ENCODE assay signal across 8 cellular contexts in genomic region chr6:144216668-144217218, GRCh38.
DNase-seq lines count a peak whose midpoint lies in the region; ATAC-seq and TF ChIP-seq lines count a peak whose summit lies in the region.

No MANE protein-coding gene starts in this region.

- H3K4me3 ChIP-seq in psoas muscle: peak overlapping the region; percentile 79

- no peaks in the 10 kb centered on the region for H3K36me3 ChIP-seq in psoas muscle (ENCODE audit: insufficient read depth in 1 of 2, low read depth in 1 of 2)

- H3K36me3 Mint-ChIP-seq in CD14-positive monocyte: peaks cover 3 to 5% of the 10 kb centered on the region in 2 donors
- peaks cover 4% of the 10 kb centered on the region for H3K36me3 Mint-ChIP-seq in glutamatergic neuron (ENCODE audit: unreplicated experiment)

- peaks cover 8% of the 10 kb centered on the region for H3K9me3 ChIP-seq in psoas muscle

- peaks cover 26% of the 10 kb centered on the region for H3K4me1 Mint-ChIP-seq in CD14-positive monocyte
- peaks cover 5% of the 10 kb centered on the region for H3K4me1 Mint-ChIP-seq in glutamatergic neuron (ENCODE audit: low read depth, unreplicated experiment)

- H3K27ac Mint-ChIP-seq in CD14-positive monocyte (peak overlapping the region; percentile 94 to 97 (median 97)), glutamatergic neuron (ENCODE audit: unreplicated experiment) (peak overlapping the region; percentile 96)

- H3K9me3 Mint-ChIP-seq in CD14-positive monocyte: peaks cover 0 to 16% (median 9%) of the 10 kb centered on the region in 7 donors
- peaks cover 18% of the 10 kb centered on the region for H3K9me3 Mint-ChIP-seq in glutamatergic neuron (ENCODE audit: unreplicated experiment)

- WGBS in psoas muscle, 3 donors: 7% methylated on average over 18 of the region's 18 CpGs

- peak overlapping the region; percentile 82 for H3K27ac ChIP-seq in psoas muscle

- DNase-seq in CD14-positive monocyte (ENCODE audit: low spot score) (peak; percentile 63), glutamatergic neuron (peak; percentile 77), psoas muscle (peak; percentile 78 to 87), NCI-H2227 (lab: John Stamatoyannopoulos, UW; ENCODE audit: unreplicated experiment) (no peak), COR-L47 (lab: John Stamatoyannopoulos, UW) (no peak)

- H3K4me3 Mint-ChIP-seq in CD14-positive monocyte (peak overlapping the region; percentile 91 to 92), glutamatergic neuron (ENCODE audit: unreplicated experiment) (peak overlapping the region; percentile 95)

- TF ChIP-seq CTCF in CD14-positive monocyte (IDR thresholded peaks at IDR 0.05) (peak; percentile 41), glutamatergic neuron (IDR thresholded peaks at IDR 0.05; ENCODE audit: partially characterized antibody, unreplicated experiment) (no peak), psoas muscle (IDR thresholded peaks at IDR 0.05) (no peak)

- intact Hi-C loops in CD14-positive monocyte (cut with micrococcal nuclease): loop anchor here (5.0 kb wide), 5 partner anchors 44 to 119 kb away; partner anchors contain the start of genes SF3B5 (in 1 of the 2) and STX11 (in 1 of the 2)
- intact Hi-C loops in psoas muscle (cut with DNase I): loop anchor here (1.0 to 10.0 kb wide), 8 partner anchors 50 to 266 kb away; partner anchors contain the start of genes UTRN (in 2 of the 2), SF3B5 (in 1 of the 2) and STX11 (in 1 of the 2)

- no peaks in the 10 kb centered on the region for H3K27me3 ChIP-seq in psoas muscle (ENCODE audit: insufficient read depth in 3 of 3, low read length in 2 of 3)

- ATAC-seq in GM19351 (IDR thresholded peaks at IDR 0.05; ENCODE audit: unreplicated experiment) (peak; percentile 44), HG03196 (IDR thresholded peaks at IDR 0.05; ENCODE audit: unreplicated experiment) (peak; percentile 49), psoas muscle (peak; percentile 70 to 81 (median 76))
- peak; percentile 48 to 57 for ATAC-seq in activated CD4-positive, CD25-positive, alpha-beta regulatory T cell treated with anti-CD3 and anti-CD28 coated beads, Interleukin-2, amount 50 U/mL, for 24 hours

- peaks cover 14% of the 10 kb centered on the region for H3K4me1 ChIP-seq in psoas muscle

- H3K27me3 Mint-ChIP-seq in CD14-positive monocyte (ENCODE audit: low read depth in 3 of 3): peaks cover 0 to 1% (median 0%) of the 10 kb centered on the region in 3 donors
- H3K27me3 Mint-ChIP-seq in glutamatergic neuron (ENCODE audit: unreplicated experiment): peaks cover 21% of the 10 kb centered on the region

Comparison
In these comparisons a context has a peak if more than half of its experiments do, and no peak if none do; other contexts are left out.
1. DNase-seq: peak in CD14-positive monocyte (single experiment), glutamatergic neuron (single experiment) and psoas muscle (2 of 2); none in NCI-H2227 (single experiment) and COR-L47 (single experiment).
2. Peak in every context shown above with its lines, with median percentiles within 50 percentile points of each other: ATAC-seq.